ENCODE assay signal across 11 cellular contexts in the genomic region with DNA sequence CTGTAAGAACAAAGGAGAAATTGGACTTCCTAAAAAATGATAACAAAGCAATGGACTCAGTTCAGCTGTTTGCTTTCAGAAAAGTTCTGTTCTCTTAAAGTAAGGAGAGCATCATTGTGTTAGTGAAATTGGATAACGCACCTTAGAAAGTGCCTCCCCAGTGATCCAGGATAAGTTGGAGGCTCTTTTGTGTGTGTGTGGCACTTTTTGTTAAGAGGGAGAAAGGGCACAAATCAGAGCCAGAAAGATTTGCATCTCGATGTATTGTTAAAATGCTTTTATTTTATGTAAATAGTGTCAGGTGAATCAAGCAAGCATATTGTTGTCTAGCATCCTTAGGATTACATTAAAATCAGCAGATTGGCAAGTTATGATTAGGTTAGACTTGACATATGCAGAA. TPM values are rescaled to one million over a fixed set of nuclear protein-coding genes. Genes with fewer than 3 reads are reported as not detected.
DNase-seq lines count a peak whose midpoint lies in the region; ATAC-seq, FAIRE-seq and TF ChIP-seq lines count a peak whose summit lies in the region.
"Had no signal": no experiment of that assay in that cellular context is flagged by ENCODE, and none has a peak within 500 bp of the region (broad histone marks: within the 10 kb centered on the region; RNA-seq: fewer than 3 reads in every experiment).

No MANE protein-coding gene starts in this region.

- CTCF ChIA-PET in activated naive CD4-positive, alpha-beta T cell treated with anti-CD3 and anti-CD28 coated beads for 36 hours (lab: Charles Lee): interaction anchor here (0.6 kb wide), 1 partner anchor 60 kb away, joined by 3 read pairs; no protein-coding TSS in a partner anchor

- no peak for FAIRE-seq in pancreas (lab: Jason Lieb, UNC)

- WGBS in pancreas, 2 donors: 60 to 62% methylated on average over 2 of the region's 2 CpGs

- H3K4me3 ChIP-seq in stomach smooth muscle (ENCODE audit: low read length in 2 of 2) (peak overlapping the region; percentile 88 to 89), pancreas (peak overlapping the region in 1 of 4 donors; percentile 92)

- DNase-seq in activated naive CD4-positive, alpha-beta T cell treated with anti-CD3 and anti-CD28 coated beads for 36 hours: no peak
- DNase-seq in activated naive CD4-positive, alpha-beta T cell treated with anti-CD3 and anti-CD28 coated beads, Interleukin-2, amount 50 U/mL, for 72 hours (ENCODE audit: low spot score in 2 of 2): no peak
- DNase-seq in immature natural killer cell (no peak), KBM-7 (no peak), DMS79 treated with DMSO at 0.1 percent for 48 hours (lab: John Stamatoyannopoulos, UW) (no peak), pancreas (no peak)
- DNase-seq: anterior cingulate cortex, C1 segment of cervical spinal cord had no signal

- in situ Hi-C loops in KBM-7 (cut with MboI; ENCODE audit: low pct_unique_long_range_greater_than_20kb, low sequenced_read_pairs): no loop called here

- H3K4me1 ChIP-seq in stomach smooth muscle (ENCODE audit: control insufficient read depth, insufficient read depth, low read length) (peaks cover 2% of the 10 kb centered on the region), pancreas (peaks cover 0 to 22% (median 19%) of the 10 kb centered on the region in 3 donors)

- H3K9me3 ChIP-seq in stomach smooth muscle (ENCODE audit: control insufficient read depth in 2 of 2, low read length in 2 of 2): no peaks in the 10 kb centered on the region
- no peaks in the 10 kb centered on the region for H3K9me3 ChIP-seq in pancreas

- no peak overlapping the region for H3K27ac Mint-ChIP-seq in activated naive CD4-positive, alpha-beta T cell treated with anti-CD3 and anti-CD28 coated beads for 36 hours
- H3K27ac Mint-ChIP-seq in activated naive CD4-positive, alpha-beta T cell treated with anti-CD3 and anti-CD28 coated beads, Interleukin-2, amount 50 U/mL, for 72 hours: no peak overlapping the region
- no peak overlapping the region for H3K27ac Mint-ChIP-seq in activated naive CD8-positive, alpha-beta T cell
- H3K27ac Mint-ChIP-seq in immature natural killer cell: peak overlapping the region in 3 of 6 donors; percentile 10 to 94 (median 45)

- ATAC-seq in activated naive CD4-positive, alpha-beta T cell treated with anti-CD3 and anti-CD28 coated beads, Interleukin-2, amount 50 U/mL, for 72 hours: no peak
- no peak for ATAC-seq in pancreas

- no peaks in the 10 kb centered on the region for H3K36me3 ChIP-seq in stomach smooth muscle (ENCODE audit: control insufficient read depth in 2 of 2, insufficient read depth in 2 of 2, low read length in 2 of 2)
- no peaks in the 10 kb centered on the region for H3K36me3 ChIP-seq in pancreas

- H3K27me3 ChIP-seq in stomach smooth muscle (ENCODE audit: control insufficient read depth in 1 of 2, insufficient read depth in 2 of 2, low read length in 2 of 2) (no peaks in the 10 kb centered on the region), pancreas (no peaks in the 10 kb centered on the region)

- H3K9me3 Mint-ChIP-seq in activated naive CD4-positive, alpha-beta T cell treated with anti-CD3 and anti-CD28 coated beads for 36 hours: no peaks in the 10 kb centered on the region
- peaks cover 5 to 7% of the 10 kb centered on the region in 2 donors for H3K9me3 Mint-ChIP-seq in activated naive CD4-positive, alpha-beta T cell treated with anti-CD3 and anti-CD28 coated beads, Interleukin-2, amount 50 U/mL, for 72 hours
- H3K9me3 Mint-ChIP-seq in activated naive CD8-positive, alpha-beta T cell (ENCODE audit: low read depth): no peaks in the 10 kb centered on the region
- peaks cover 0 to 2% (median 0%) of the 10 kb centered on the region in 6 donors for H3K9me3 Mint-ChIP-seq in immature natural killer cell

- H3K27me3 Mint-ChIP-seq in activated naive CD4-positive, alpha-beta T cell treated with anti-CD3 and anti-CD28 coated beads for 36 hours (ENCODE audit: low read depth): no peaks in the 10 kb centered on the region
- no peaks in the 10 kb centered on the region for H3K27me3 Mint-ChIP-seq in activated naive CD8-positive, alpha-beta T cell
- peaks cover 8 to 17% (median 9%) of the 10 kb centered on the region in 3 donors for H3K27me3 Mint-ChIP-seq in immature natural killer cell (ENCODE audit: low read depth in 3 of 3)

- peaks cover 40% of the 10 kb centered on the region for H3K4me1 Mint-ChIP-seq in activated naive CD4-positive, alpha-beta T cell treated with anti-CD3 and anti-CD28 coated beads for 36 hours (ENCODE audit: low read depth)
- H3K4me1 Mint-ChIP-seq in activated naive CD8-positive, alpha-beta T cell (ENCODE audit: low read depth): peaks cover 49% of the 10 kb centered on the region
- peaks cover 26 to 45% of the 10 kb centered on the region in 2 donors for H3K4me1 Mint-ChIP-seq in immature natural killer cell

- intact Hi-C loops in activated naive CD4-positive, alpha-beta T cell treated with anti-CD3 and anti-CD28 coated beads for 36 hours (cut with micrococcal nuclease): no loop called here
- intact Hi-C loops in pancreas (cut with DNase I): no loop called here

- peaks cover 5% of the 10 kb centered on the region for H3K36me3 Mint-ChIP-seq in activated naive CD4-positive, alpha-beta T cell treated with anti-CD3 and anti-CD28 coated beads for 36 hours (ENCODE audit: low read depth)
- H3K36me3 Mint-ChIP-seq in activated naive CD4-positive, alpha-beta T cell treated with anti-CD3 and anti-CD28 coated beads, Interleukin-2, amount 50 U/mL, for 72 hours: peaks cover 14 to 16% of the 10 kb centered on the region in 2 donors
- H3K36me3 Mint-ChIP-seq in activated naive CD8-positive, alpha-beta T cell: peaks cover 13% of the 10 kb centered on the region
- peaks cover 0 to 3% (median 0%) of the 10 kb centered on the region in 3 donors for H3K36me3 Mint-ChIP-seq in immature natural killer cell

- H3K4me3 Mint-ChIP-seq in activated naive CD4-positive, alpha-beta T cell treated with anti-CD3 and anti-CD28 coated beads for 36 hours: peak overlapping the region; percentile 40
- peak overlapping the region; percentile 51 for H3K4me3 Mint-ChIP-seq in activated naive CD8-positive, alpha-beta T cell
- H3K4me3 Mint-ChIP-seq in immature natural killer cell: peak overlapping the region in 4 of 5 donors; percentile 8 to 60 (median 37)

- H3K27ac ChIP-seq in stomach smooth muscle (ENCODE audit: low read length) (peak overlapping the region; percentile 95), pancreas (peak overlapping the region in 1 of 4 donors; percentile 90)
- H3K27ac ChIP-seq: SK-N-MC had no signal

- no peak for TF ChIP-seq CTCF in pancreas (IDR thresholded peaks at IDR 0.05)

- H3K9ac ChIP-seq in stomach smooth muscle (ENCODE audit: low read length in 2 of 2): peak overlapping the region; percentile 58 to 96

RNA-seq across cellular contexts. Expression of gene STK38L, which starts 2.1 kb away (rescaled TPM):
- 10 to 100 TPM; 21.3 to 21.4 TPM for total RNA-seq in activated naive CD4-positive, alpha-beta T cell treated with anti-CD3 and anti-CD28 coated beads for 36 hours
- total RNA-seq in activated naive CD4-positive, alpha-beta T cell treated with anti-CD3 and anti-CD28 coated beads, Interleukin-2, amount 50 U/mL, for 72 hours: 10 to 100 TPM; 28.0 to 29.4 TPM
- polyA plus RNA-seq in immature natural killer cell (10 to 100 TPM in 2 of 3 donors, 1 to 10 TPM in 1; 9.7 to 12.4 (median 11.7) TPM), pancreas (1 to 10 TPM; 6.3 to 9.7 TPM)
- 10 to 100 TPM in 5 of 6 donors, 1 to 10 TPM in 1; 8.4 to 49.9 (median 12.4) TPM for total RNA-seq in pancreas
